Comparison of ENCODE assay signal across 1 cellular context in genomic region chr2:96163415-96163767, GRCh38.
TF ChIP-seq lines count a peak whose summit lies in the region.

No MANE protein-coding gene starts in this region.

TF ChIP-seq in K562, 482 proteins besides CTCF, POLR2A, EP300 and RAD21:
- peak; percentile 73 for TF ChIP-seq ZFP36 (IDR thresholded peaks at IDR 0.05; ENCODE audit: low read depth, low read length, partially characterized antibody)
- no peak for TF ChIP-seq HMGN3 (IDR thresholded peaks at IDR 0.05; ENCODE audit: borderline replicate concordance, extremely low read depth, insufficient read length, low read depth, low read length)
